Comparison of ENCODE assay signal across 10 cellular contexts in the genomic region with DNA sequence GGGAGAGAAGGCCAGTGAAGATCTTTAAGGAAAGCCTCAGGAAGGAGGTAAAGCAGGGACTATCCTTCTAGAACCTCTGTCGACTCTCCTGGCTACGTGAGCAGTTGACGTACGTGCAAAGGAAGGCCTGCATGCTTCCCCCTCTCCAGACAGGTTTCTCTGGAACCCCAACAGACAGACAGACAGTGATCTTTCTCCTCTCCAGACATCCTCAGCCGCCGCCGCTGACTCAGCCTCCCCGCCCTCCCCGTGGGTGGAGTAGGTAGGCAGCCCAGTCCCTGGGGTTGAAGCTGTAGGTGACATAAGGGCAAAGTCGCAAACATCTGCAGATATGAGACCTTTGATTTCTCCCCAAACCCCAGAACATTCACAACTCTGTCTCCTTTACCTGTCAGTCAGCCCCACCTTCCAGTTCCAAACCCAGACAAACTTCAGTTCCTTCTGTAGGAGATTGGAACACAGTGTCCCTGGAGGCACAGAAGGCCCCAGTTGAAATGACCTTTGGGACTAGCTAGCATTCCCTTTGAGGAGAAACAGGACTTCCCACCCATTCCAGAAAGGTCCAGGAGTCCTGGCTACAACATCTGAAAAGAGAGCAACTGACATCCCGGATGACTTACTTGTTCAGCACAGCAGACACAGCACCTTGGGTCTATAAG.
DNase-seq lines count a peak whose midpoint lies in the region; ATAC-seq, FAIRE-seq and TF ChIP-seq lines count a peak whose summit lies in the region.
"Had no signal": no experiment of that assay in that cellular context is flagged by ENCODE, and none has a peak within 500 bp of the region (broad histone marks: within the 10 kb centered on the region; RNA-seq: fewer than 3 reads in every experiment).

No MANE protein-coding gene starts in this region.

- TF ChIP-seq CTCF in Calu3 (IDR thresholded peaks at IDR 0.05; ENCODE audit: unreplicated experiment) (no peak), astrocyte (IDR thresholded peaks at IDR 0.05; ENCODE audit: insufficient read depth, low read depth, low read length) (no peak), smooth muscle cell (IDR thresholded peaks at IDR 0.05; ENCODE audit: borderline replicate concordance, insufficient read depth, poor library complexity, severe bottlenecking) (no peak), endothelial cell (IDR thresholded peaks at IDR 0.05; ENCODE audit: unreplicated experiment) (no peak)

- 61% methylated on average over 11 of the region's 11 CpGs for WGBS in smooth muscle cell (ENCODE audit: low lambda C conversion rate)
- 94 to 95% methylated on average over 11 of the region's 11 CpGs for WGBS in GM23248 (ENCODE audit: low coverage in 1 of 2, low lambda C conversion rate in 2 of 2, missing lambda C conversion rate in 2 of 2), 2 experiments

- CTCF ChIA-PET in Calu3 (lab: Charles Lee), result no interaction called here
- CTCF ChIA-PET in activated CD4-positive, alpha-beta T cell treated with anti-CD3 and anti-CD28 coated beads for 36 hours (lab: Charles Lee), result interaction anchor here (0.7 kb wide), 1 partner anchor 24 kb away, joined by 3 read pairs; no protein-coding TSS in a partner anchor

- H3K36me3 ChIP-seq in astrocyte (ENCODE audit: insufficient read depth, low read length) (no peaks in the 10 kb centered on the region), smooth muscle cell (ENCODE audit: low read depth) (no peaks in the 10 kb centered on the region), GM23248 (ENCODE audit: low read depth) (no peaks in the 10 kb centered on the region)
- H3K36me3 ChIP-seq: BLaER1 had no signal

- H4K20me1 ChIP-seq in astrocyte (ENCODE audit: insufficient read depth, low read length) (no peaks in the 10 kb centered on the region), smooth muscle cell (ENCODE audit: low read depth) (no peaks in the 10 kb centered on the region), GM23248 (ENCODE audit: insufficient read depth) (no peaks in the 10 kb centered on the region)
- H4K20me1 ChIP-seq: BLaER1 had no signal

- H3K4me2 ChIP-seq in astrocyte (ENCODE audit: low read length) (peak overlapping the region; percentile 4), smooth muscle cell (peak overlapping the region; percentile 46), GM23248 (ENCODE audit: unreplicated experiment) (no peak overlapping the region)
- H3K4me2 ChIP-seq: BLaER1 had no signal

- in situ Hi-C loops in GM23248 (cut with MboI), result no loop called here

- H3F3A ChIP-seq in smooth muscle cell (ENCODE audit: low read depth) (peaks cover 15% of the 10 kb centered on the region), GM23248 (ENCODE audit: insufficient read depth) (peaks cover 19% of the 10 kb centered on the region)

- H3K9me3 ChIP-seq in astrocyte (ENCODE audit: insufficient read depth, low read depth, low read length), result no peaks in the 10 kb centered on the region
- no peaks in the 10 kb centered on the region for H3K9me3 ChIP-seq in smooth muscle cell (replicated peaks; ENCODE audit: low read depth)
- H3K9me3 ChIP-seq in GM23248 (ENCODE audit: low read depth), result no peaks in the 10 kb centered on the region
- H3K9me3 ChIP-seq: BLaER1 had no signal

- POLR2A ChIA-PET in activated CD4-positive, alpha-beta T cell treated with anti-CD3 and anti-CD28 coated beads for 36 hours (lab: Charles Lee), result no interaction called here

- H3K4me3 Mint-ChIP-seq in Calu3 (ENCODE audit: low read depth, unreplicated experiment), result peak overlapping the region; percentile 17
- no peak overlapping the region for H3K4me3 Mint-ChIP-seq in activated CD4-positive, alpha-beta T cell treated with anti-CD3 and anti-CD28 coated beads for 36 hours
- no peak overlapping the region for H3K4me3 Mint-ChIP-seq in astrocyte (ENCODE audit: unreplicated experiment)
- no peak overlapping the region for H3K4me3 Mint-ChIP-seq in endothelial cell (ENCODE audit: unreplicated experiment)

- intact Hi-C loops in Calu3 (cut with micrococcal nuclease; ENCODE audit: unreplicated experiment), result loop anchor here (10.0 kb wide), 1 partner anchor 145 kb away; no protein-coding TSS in a partner anchor
- intact Hi-C loops in activated CD4-positive, alpha-beta T cell treated with anti-CD3 and anti-CD28 coated beads for 36 hours (cut with DNase I, micrococcal nuclease), result no loop called here

- peaks cover 15% of the 10 kb centered on the region for H3K36me3 Mint-ChIP-seq in Calu3 (ENCODE audit: insufficient read depth, unreplicated experiment)
- no peaks in the 10 kb centered on the region for H3K36me3 Mint-ChIP-seq in activated CD4-positive, alpha-beta T cell treated with anti-CD3 and anti-CD28 coated beads for 36 hours (ENCODE audit: low read depth)
- no peaks in the 10 kb centered on the region for H3K36me3 Mint-ChIP-seq in astrocyte (ENCODE audit: low read depth, unreplicated experiment)
- no peaks in the 10 kb centered on the region for H3K36me3 Mint-ChIP-seq in endothelial cell (ENCODE audit: low read depth, unreplicated experiment)

- no peak for FAIRE-seq in astrocyte (lab: Jason Lieb, UNC)

- peaks cover 22% of the 10 kb centered on the region for H3K4me1 ChIP-seq in astrocyte (ENCODE audit: insufficient read depth, low read length)
- H3K4me1 ChIP-seq in smooth muscle cell (ENCODE audit: low read depth), result peaks cover 10% of the 10 kb centered on the region
- peaks cover 27% of the 10 kb centered on the region for H3K4me1 ChIP-seq in GM23248 (ENCODE audit: insufficient read depth)
- H3K4me1 ChIP-seq: BLaER1 had no signal

- peak; percentile 91 for ATAC-seq in activated CD4-positive, alpha-beta T cell treated with anti-CD3 and anti-CD28 coated beads for 36 hours

- peak overlapping the region; percentile 29 for H3K27ac Mint-ChIP-seq in Calu3 (ENCODE audit: unreplicated experiment)
- H3K27ac Mint-ChIP-seq in activated CD4-positive, alpha-beta T cell treated with anti-CD3 and anti-CD28 coated beads for 36 hours, result no peak overlapping the region
- peak overlapping the region; percentile 2 for H3K27ac Mint-ChIP-seq in astrocyte (ENCODE audit: unreplicated experiment)
- no peak overlapping the region for H3K27ac Mint-ChIP-seq in endothelial cell (ENCODE audit: unreplicated experiment)

- H3K4me3 ChIP-seq in astrocyte (ENCODE audit: insufficient read depth, low read depth, low read length) (no peak overlapping the region), smooth muscle cell (no peak overlapping the region), GM23248 (no peak overlapping the region)
- H3K4me3 ChIP-seq: BLaER1 had no signal

- H3K27ac ChIP-seq in astrocyte (ENCODE audit: low read depth, low read length) (no peak overlapping the region), smooth muscle cell (ENCODE audit: low read depth) (peak overlapping the region; percentile 96), GM23248 (no peak overlapping the region)
- H3K27ac ChIP-seq: BLaER1 had no signal

- no peak overlapping the region for H2AFZ ChIP-seq in astrocyte (ENCODE audit: low read depth, low read length)
- peak overlapping the region; percentile 40 for H2AFZ ChIP-seq in smooth muscle cell (ENCODE audit: low read depth)
- H2AFZ ChIP-seq in GM23248, result no peak overlapping the region

- H3K9me2 ChIP-seq in GM23248 (ENCODE audit: insufficient read depth), result no peaks in the 10 kb centered on the region

- DNase-seq in Calu3, result peak; percentile 72
- peak; percentile 81 for DNase-seq in activated CD4-positive, alpha-beta T cell treated with anti-CD3 and anti-CD28 coated beads for 36 hours
- DNase-seq in astrocyte (ENCODE audit: low read depth), result no peak
- no peak for DNase-seq in smooth muscle cell (lab: John Stamatoyannopoulos, UW; ENCODE audit: unreplicated experiment)
- DNase-seq in T1000 (lab: John Stamatoyannopoulos, UW), result no peak
- DNase-seq in endothelial cell (ENCODE audit: low spot score), result no peak
- no peak for DNase-seq in OCI-M1 (lab: John Stamatoyannopoulos, UW)
- DNase-seq in GM23248, result no peak
- DNase-seq: RPMI8226 had no signal

- H3K4me1 Mint-ChIP-seq in Calu3 (ENCODE audit: low read depth, unreplicated experiment), result peaks cover 76% of the 10 kb centered on the region
- peaks cover 36% of the 10 kb centered on the region for H3K4me1 Mint-ChIP-seq in activated CD4-positive, alpha-beta T cell treated with anti-CD3 and anti-CD28 coated beads for 36 hours
- peaks cover 40% of the 10 kb centered on the region for H3K4me1 Mint-ChIP-seq in astrocyte (ENCODE audit: low read depth, unreplicated experiment)
- peaks cover 22% of the 10 kb centered on the region for H3K4me1 Mint-ChIP-seq in endothelial cell (ENCODE audit: unreplicated experiment)

- no peaks in the 10 kb centered on the region for H3K79me2 ChIP-seq in astrocyte (ENCODE audit: insufficient read depth, low read length)
- no peaks in the 10 kb centered on the region for H3K79me2 ChIP-seq in smooth muscle cell (ENCODE audit: low read depth)
- H3K79me2 ChIP-seq in GM23248 (ENCODE audit: insufficient read depth), result no peaks in the 10 kb centered on the region

- H3K27me3 ChIP-seq in astrocyte (ENCODE audit: insufficient read depth, low read length) (no peaks in the 10 kb centered on the region), smooth muscle cell (ENCODE audit: low read depth) (no peaks in the 10 kb centered on the region), GM23248 (replicated peaks; ENCODE audit: insufficient read depth) (no peaks in the 10 kb centered on the region)
- H3K27me3 ChIP-seq: BLaER1 had no signal

- H3K27me3 Mint-ChIP-seq in Calu3 (ENCODE audit: unreplicated experiment) (no peaks in the 10 kb centered on the region), astrocyte (ENCODE audit: low read depth, unreplicated experiment) (no peaks in the 10 kb centered on the region), endothelial cell (ENCODE audit: unreplicated experiment) (no peaks in the 10 kb centered on the region)
- no peaks in the 10 kb centered on the region for H3K27me3 Mint-ChIP-seq in activated CD4-positive, alpha-beta T cell treated with anti-CD3 and anti-CD28 coated beads for 36 hours

- no peaks in the 10 kb centered on the region for H3K9me3 Mint-ChIP-seq in Calu3 (ENCODE audit: low read depth, unreplicated experiment)
- H3K9me3 Mint-ChIP-seq in activated CD4-positive, alpha-beta T cell treated with anti-CD3 and anti-CD28 coated beads for 36 hours (ENCODE audit: low read depth), result no peaks in the 10 kb centered on the region
- no peaks in the 10 kb centered on the region for H3K9me3 Mint-ChIP-seq in astrocyte (ENCODE audit: unreplicated experiment)
- no peaks in the 10 kb centered on the region for H3K9me3 Mint-ChIP-seq in endothelial cell (ENCODE audit: unreplicated experiment)

- BruUV-seq in Calu3 (replicated peaks; lab: Mats Ljungman, UMichigan), result no TSS peak

- no peak overlapping the region for H3K9ac ChIP-seq in astrocyte (ENCODE audit: low read length)
- peak overlapping the region; percentile 77 for H3K9ac ChIP-seq in smooth muscle cell (ENCODE audit: low read depth)
- no peak overlapping the region for H3K9ac ChIP-seq in GM23248
- H3K9ac ChIP-seq: BLaER1 had no signal

Comparison
In these comparisons a context has a peak if more than half of its experiments do, and no peak if none do; other contexts are left out.
1. DNase-seq: peak in Calu3 (single experiment) and activated CD4-positive, alpha-beta T cell treated with anti-CD3 and anti-CD28 coated beads for 36 hours (single experiment); none in astrocyte (single experiment), smooth muscle cell (single experiment), T1000 (single experiment), endothelial cell (single experiment), OCI-M1 (single experiment) and GM23248 (single experiment).
2. H3K27ac Mint-ChIP-seq: peak in Calu3 (single experiment) and astrocyte (single experiment); none in activated CD4-positive, alpha-beta T cell treated with anti-CD3 and anti-CD28 coated beads for 36 hours (single experiment) and endothelial cell (single experiment).